Comparison of ENCODE assay signal across 8 cellular contexts in genomic region chr6:139376054-139376355, GRCh38. TPM values are rescaled to one million over a fixed set of nuclear protein-coding genes. Genes with fewer than 3 reads are reported as not detected.
DNase-seq lines count a peak whose midpoint lies in the region; ATAC-seq and TF ChIP-seq lines count a peak whose summit lies in the region.

No MANE protein-coding gene starts in this region.

- peaks cover 15% of the 10 kb centered on the region for H3K4me1 ChIP-seq in psoas muscle

- no peaks in the 10 kb centered on the region for H3K27me3 Mint-ChIP-seq in activated CD4-positive, alpha-beta T cell treated with anti-CD3 and anti-CD28 coated beads, Interleukin-2, amount 10 ng/mL, durations not matched to agents 7 days and 5 days

- no peaks in the 10 kb centered on the region for H3K9me3 ChIP-seq in psoas muscle

- H3K4me3 Mint-ChIP-seq in activated CD4-positive, alpha-beta T cell treated with anti-CD3 and anti-CD28 coated beads, Interleukin-2, amount 10 ng/mL, durations not matched to agents 7 days and 5 days: peak overlapping the region; percentile 93

- H3K9me3 Mint-ChIP-seq in activated CD4-positive, alpha-beta T cell treated with anti-CD3 and anti-CD28 coated beads, Interleukin-2, amount 10 ng/mL, durations not matched to agents 7 days and 5 days: no peaks in the 10 kb centered on the region

- H3K36me3 ChIP-seq in psoas muscle (ENCODE audit: insufficient read depth in 1 of 2, low read depth in 1 of 2): peaks cover 4 to 19% of the 10 kb centered on the region in 2 donors

- H3K4me3 ChIP-seq in fibroblast of pulmonary artery (replicated peaks; ENCODE audit: low read depth, low read length) (peak overlapping the region; percentile 99), psoas muscle (peak overlapping the region; percentile 80)

- H3K36me3 Mint-ChIP-seq in activated CD4-positive, alpha-beta T cell treated with anti-CD3 and anti-CD28 coated beads, Interleukin-2, amount 10 ng/mL, durations not matched to agents 7 days and 5 days (ENCODE audit: low read depth): peaks cover 31% of the 10 kb centered on the region

- intact Hi-C loops in psoas muscle (cut with DNase I): loop anchor here (5.0 to 10.0 kb wide), 5 partner anchors 139 to 1549 kb away; no protein-coding TSS in a partner anchor

- no peak for TF ChIP-seq CTCF in fibroblast of pulmonary artery (IDR thresholded peaks at IDR 0.05; ENCODE audit: low read length, missing control alignments)
- no peak for TF ChIP-seq CTCF in psoas muscle (IDR thresholded peaks at IDR 0.05)

- peak overlapping the region; percentile 98 for H3K27ac ChIP-seq in psoas muscle

- no peaks in the 10 kb centered on the region for H3K27me3 ChIP-seq in psoas muscle (ENCODE audit: insufficient read depth in 3 of 3, low read length in 2 of 3)

- POLR2A ChIA-PET in activated CD4-positive, alpha-beta T cell treated with anti-CD3 and anti-CD28 coated beads, Interleukin-2, amount 10 ng/mL, durations not matched to agents 7 days and 5 days (lab: Charles Lee): interaction anchor here (1.2 kb wide), 1 partner anchor 155 kb away, joined by 6 read pairs; no protein-coding TSS in a partner anchor

- 0 to 2% (median 1%) methylated on average over 11 of the region's 11 CpGs for WGBS in psoas muscle, 3 donors

- peak overlapping the region; percentile 99 for H3K27ac Mint-ChIP-seq in activated CD4-positive, alpha-beta T cell treated with anti-CD3 and anti-CD28 coated beads, Interleukin-2, amount 10 ng/mL, durations not matched to agents 7 days and 5 days

- CTCF ChIA-PET in activated CD4-positive, alpha-beta T cell treated with anti-CD3 and anti-CD28 coated beads, Interleukin-2, amount 10 ng/mL, durations not matched to agents 7 days and 5 days (lab: Charles Lee): interaction anchor here (1.2 to 2.2 kb wide), 2 partner anchors 11 kb away, joined by 4 to 7 read pairs; no protein-coding TSS in a partner anchor

- ATAC-seq in psoas muscle: peak in 1 of 4 donors; percentile 6
- no peak for ATAC-seq in HG03439 (IDR thresholded peaks at IDR 0.05; ENCODE audit: unreplicated experiment)
- ATAC-seq in GM21786 (IDR thresholded peaks at IDR 0.05; ENCODE audit: unreplicated experiment): no peak
- no peak for ATAC-seq in GM18909 (IDR thresholded peaks at IDR 0.05; ENCODE audit: poor library complexity, unreplicated experiment)

- peaks cover 33% of the 10 kb centered on the region for H3K4me1 Mint-ChIP-seq in activated CD4-positive, alpha-beta T cell treated with anti-CD3 and anti-CD28 coated beads, Interleukin-2, amount 10 ng/mL, durations not matched to agents 7 days and 5 days

- DNase-seq in activated CD4-positive, alpha-beta T cell treated with anti-CD3 and anti-CD28 coated beads, Interleukin-2, amount 10 ng/mL, durations not matched to agents 7 days and 5 days: no peak
- DNase-seq in activated CD4-positive, alpha-beta T cell treated with anti-CD3 and anti-CD28 coated beads for 4 hours: no peak
- DNase-seq in UCSD-AML1 (lab: John Stamatoyannopoulos, UW; ENCODE audit: unreplicated experiment): peak; percentile 79
- DNase-seq in fibroblast of pulmonary artery (ENCODE audit: low read depth): no peak
- peak in 1 of 2 donors; percentile 24 for DNase-seq in psoas muscle

RNA-seq across cellular contexts. Expression of gene CITED2, which starts 1.6 kb away (rescaled TPM):
- total RNA-seq in activated CD4-positive, alpha-beta T cell treated with anti-CD3 and anti-CD28 coated beads, Interleukin-2, amount 10 ng/mL, durations not matched to agents 7 days and 5 days: 10 to 100 TPM; 65.0 to 76.7 TPM
- 100 to 1,000 TPM in 2 of 4 donors, 10 to 100 TPM in 2; 33.8 to 154 (median 76.3) TPM for total RNA-seq in psoas muscle
- 100 to 1,000 TPM in 2 of 3 donors, 10 to 100 TPM in 1; 15.3 to 414 (median 230) TPM for polyA plus RNA-seq in psoas muscle
